In genomic region chr11:100673063-100673462, GRCh38 we compare ENCODE assay signal across 23 cellular contexts.
"Had no signal": no experiment of that assay in that cellular context is flagged by ENCODE, and none has a peak within 500 bp of the region (broad histone marks: within the 10 kb centered on the region; RNA-seq: fewer than 3 reads in every experiment).

No MANE protein-coding gene starts in this region.

- H3K36me3 ChIP-seq: gastrocnemius medialis, suprapubic skin, thyroid gland had no signal

- H3K27ac Mint-ChIP-seq: endodermal cell, immature natural killer cell, naive B cell, nephron progenitor cell, type B pancreatic cell had no signal

- H3K4me1 ChIP-seq: gastrocnemius medialis, suprapubic skin, thyroid gland had no signal

- H3K4me3 Mint-ChIP-seq: endodermal cell, immature natural killer cell, naive B cell, nephron progenitor cell, type B pancreatic cell had no signal

- H3K9me3 ChIP-seq: gastrocnemius medialis, suprapubic skin, thyroid gland had no signal

- H3K4me1 Mint-ChIP-seq: immature natural killer cell, nephron progenitor cell had no signal

- H3K36me3 Mint-ChIP-seq: immature natural killer cell, naive B cell, type B pancreatic cell had no signal

- H3K27me3 Mint-ChIP-seq: type B pancreatic cell had no signal

- DNase-seq: effector CD4-positive, alpha-beta T cell; endodermal cell; erythroblast; gastrocnemius medialis; immature natural killer cell; kidney; left colon; left ventricle myocardium superior; mesendoderm; naive B cell; nephron progenitor cell; posterior cingulate gyrus; right cardiac atrium; stimulated activated CD4-positive, alpha-beta T cell treated with anti-CD3 and anti-CD28 coated beads, Interleukin-12 subunit alpha, Interleukin-12 subunit beta, amount 100 ng/mL, for 4 hours; stimulated activated naive CD4-positive, alpha-beta T cell; thyroid gland had no signal

- H3K9me3 Mint-ChIP-seq: endodermal cell, immature natural killer cell, naive B cell, nephron progenitor cell had no signal

- H3K27me3 ChIP-seq: gastrocnemius medialis, suprapubic skin, thyroid gland had no signal

- FAIRE-seq: endothelial cell of umbilical vein, kidney, small intestine, urothelium cell line had no signal

- ATAC-seq: gastrocnemius medialis, left ventricle myocardium superior, right cardiac atrium had no signal

- H3K4me3 ChIP-seq: coronary artery, gastrocnemius medialis, lung, suprapubic skin, thyroid gland had no signal

- H3K27ac ChIP-seq: coronary artery, gastrocnemius medialis, suprapubic skin, thyroid gland had no signal
